ENCODE assay signal across 26 cellular contexts in genomic region chrX:50768801-50769200, GRCh38. TPM values are rescaled to one million over a fixed set of nuclear protein-coding genes. Genes with fewer than 3 reads are reported as not detected.
"Had no signal": no experiment of that assay in that cellular context is flagged by ENCODE, and none has a peak within 500 bp of the region (broad histone marks: within the 10 kb centered on the region; RNA-seq: fewer than 3 reads in every experiment).

No MANE protein-coding gene starts in this region.

- H3K4me3 ChIP-seq: cardiac muscle cell, esophagus squamous epithelium, gastrocnemius medialis, neural progenitor cell, sigmoid colon, smooth muscle cell, thoracic aorta, upper lobe of left lung had no signal

- H3K36me3 ChIP-seq: cardiac muscle cell, esophagus squamous epithelium, gastrocnemius medialis, neural progenitor cell, sigmoid colon, thoracic aorta, upper lobe of left lung had no signal

- H3K27ac ChIP-seq: cardiac muscle cell, esophagus squamous epithelium, gastrocnemius medialis, neural progenitor cell, sigmoid colon, thoracic aorta had no signal

- H3K9ac ChIP-seq: neural progenitor cell had no signal

- H3K36me3 Mint-ChIP-seq: activated naive CD8-positive, alpha-beta T cell treated with anti-CD3 and anti-CD28 coated beads, Interleukin-2, amount 10 ng/mL, durations not matched to agents 7 days and 5 days; naive thymus-derived CD8-positive, alpha-beta T cell; neural progenitor cell; stimulated activated memory B cell treated with anti-CD40 and anti-IgM and Interleukin-4, amounts not matched to agents 10 μg/mL and 1 μg/mL and 100 μg/mL, for 72 hours had no signal

- H3K4me2 ChIP-seq: neural progenitor cell, smooth muscle cell had no signal

- H3K4me1 Mint-ChIP-seq: activated B cell treated with CpG ODN at 0.5 μM for 24 hours; activated CD4-positive, alpha-beta T cell treated with anti-CD3 and anti-CD28 coated beads for 36 hours; activated naive CD8-positive, alpha-beta T cell treated with anti-CD3 and anti-CD28 coated beads, Interleukin-2, amount 10 ng/mL, durations not matched to agents 7 days and 5 days; naive thymus-derived CD8-positive, alpha-beta T cell; neural progenitor cell; stimulated activated memory B cell treated with anti-CD40 and anti-IgM and Interleukin-4, amounts not matched to agents 10 μg/mL and 1 μg/mL and 100 μg/mL, for 72 hours had no signal

- H3K4me3 Mint-ChIP-seq: activated B cell treated with CpG ODN at 0.5 μM for 24 hours; activated CD4-positive, alpha-beta T cell treated with anti-CD3 and anti-CD28 coated beads for 36 hours; activated naive CD4-positive, alpha-beta T cell treated with anti-CD3 and anti-CD28 coated beads for 36 hours; activated naive CD8-positive, alpha-beta T cell treated with anti-CD3 and anti-CD28 coated beads, Interleukin-2, amount 10 ng/mL, durations not matched to agents 7 days and 5 days; activated T-cell treated with anti-CD3 and anti-CD28 coated beads, Interleukin-2, amount 50 U/mL, for 4 hours; dendritic cell treated with granulocyte-macrophage colony-stimulating factor and Interleukin-4, amounts not matched to agents 40 ng/mL and 50 ng/mL, for 4 days; effector memory CD8-positive, alpha-beta T cell; naive thymus-derived CD8-positive, alpha-beta T cell; neural progenitor cell; stimulated activated memory B cell treated with anti-CD40 and anti-IgM and Interleukin-4, amounts not matched to agents 10 μg/mL and 1 μg/mL and 100 μg/mL, for 72 hours had no signal

- H3K9me3 Mint-ChIP-seq: activated B cell treated with CpG ODN at 0.5 μM for 24 hours; activated naive CD4-positive, alpha-beta T cell treated with anti-CD3 and anti-CD28 coated beads for 36 hours; activated naive CD8-positive, alpha-beta T cell treated with anti-CD3 and anti-CD28 coated beads, Interleukin-2, amount 10 ng/mL, durations not matched to agents 7 days and 5 days; activated T-cell treated with anti-CD3 and anti-CD28 coated beads, Interleukin-2, amount 50 U/mL, for 4 hours; activated T-helper 2 cell treated with anti-CD3 and anti-CD28 coated beads, Interferon-gamma antibody, Interleukin-2, Interleukin-4, amounts not matched to agents 10 μg/mL and 5 μg/mL and 100 μg/mL, durations not matched to agents 14 hours and 24 hours and 36 hours; dendritic cell treated with granulocyte-macrophage colony-stimulating factor and Interleukin-4, amounts not matched to agents 40 ng/mL and 50 ng/mL, for 4 days; effector memory CD8-positive, alpha-beta T cell; naive thymus-derived CD8-positive, alpha-beta T cell; neural progenitor cell; stimulated activated memory B cell treated with anti-CD40 and anti-IgM and Interleukin-4, amounts not matched to agents 10 μg/mL and 1 μg/mL and 100 μg/mL, for 72 hours had no signal

- DNase-seq: activated B cell treated with CpG ODN at 0.5 μM for 24 hours; activated CD4-positive, alpha-beta T cell treated with anti-CD3 and anti-CD28 coated beads for 36 hours; activated CD4-positive, alpha-beta T cell treated with anti-CD3 and anti-CD28 coated beads, Interleukin-2, amount 50 U/mL, for 4 hours; activated CD8-positive, alpha-beta memory T cell treated with anti-CD3 and anti-CD28 coated beads for 24 hours; activated CD8-positive, alpha-beta memory T cell treated with anti-CD3 and anti-CD28 coated beads, Interleukin-2, amount 50 U/mL, for 4 hours; activated naive CD4-positive, alpha-beta T cell treated with anti-CD3 and anti-CD28 coated beads for 36 hours; activated naive CD8-positive, alpha-beta T cell treated with anti-CD3 and anti-CD28 coated beads, Interleukin-2, amount 10 ng/mL, durations not matched to agents 7 days and 5 days; activated T-cell treated with anti-CD3 and anti-CD28 coated beads, Interleukin-2, amount 50 U/mL, for 4 hours; amniotic stem cell; effector memory CD8-positive, alpha-beta T cell; esophagus squamous epithelium; gastrocnemius medialis; mesenchymal stem cell; naive thymus-derived CD8-positive, alpha-beta T cell; stimulated activated CD4-positive, alpha-beta T cell treated with anti-CD3 and anti-CD28 coated beads, Interleukin-15, amount 100 ng/mL, for 24 hours; T-helper 9 cell had no signal

- H3K27me3 Mint-ChIP-seq: activated B cell treated with CpG ODN at 0.5 μM for 24 hours; dendritic cell treated with granulocyte-macrophage colony-stimulating factor and Interleukin-4, amounts not matched to agents 40 ng/mL and 50 ng/mL, for 4 days had no signal

- H3K27ac Mint-ChIP-seq: activated B cell treated with CpG ODN at 0.5 μM for 24 hours; activated CD4-positive, alpha-beta T cell treated with anti-CD3 and anti-CD28 coated beads for 36 hours; activated naive CD4-positive, alpha-beta T cell treated with anti-CD3 and anti-CD28 coated beads for 36 hours; activated naive CD8-positive, alpha-beta T cell treated with anti-CD3 and anti-CD28 coated beads, Interleukin-2, amount 10 ng/mL, durations not matched to agents 7 days and 5 days; activated T-helper 2 cell treated with anti-CD3 and anti-CD28 coated beads, Interferon-gamma antibody, Interleukin-2, Interleukin-4, amounts not matched to agents 10 μg/mL and 5 μg/mL and 100 μg/mL, durations not matched to agents 14 hours and 24 hours and 36 hours; dendritic cell treated with granulocyte-macrophage colony-stimulating factor and Interleukin-4, amounts not matched to agents 40 ng/mL and 50 ng/mL, for 4 days; effector memory CD8-positive, alpha-beta T cell; naive thymus-derived CD8-positive, alpha-beta T cell; neural progenitor cell; stimulated activated memory B cell treated with anti-CD40 and anti-IgM and Interleukin-4, amounts not matched to agents 10 μg/mL and 1 μg/mL and 100 μg/mL, for 72 hours had no signal

- H3K27me3 ChIP-seq: cardiac muscle cell, esophagus squamous epithelium, neural progenitor cell, sigmoid colon, upper lobe of left lung had no signal

- ATAC-seq: activated CD4-positive, alpha-beta T cell treated with anti-CD3 and anti-CD28 coated beads for 36 hours; activated T-cell treated with anti-CD3 and anti-CD28 coated beads, Interleukin-2, amount 50 U/mL, for 4 hours; effector memory CD8-positive, alpha-beta T cell; gastrocnemius medialis; naive thymus-derived CD8-positive, alpha-beta T cell; stimulated activated memory B cell treated with anti-CD40 and anti-IgM and Interleukin-4, amounts not matched to agents 10 μg/mL and 1 μg/mL and 100 μg/mL, for 72 hours had no signal

- H3K9me3 ChIP-seq: esophagus squamous epithelium, gastrocnemius medialis, sigmoid colon, thoracic aorta, upper lobe of left lung had no signal

- H3K4me1 ChIP-seq: gastrocnemius medialis, neural progenitor cell had no signal

- H2AFZ ChIP-seq: neural progenitor cell had no signal

RNA-seq across cellular contexts. Expression of gene SHROOM4, which starts 45.2 kb away (rescaled TPM):
- total RNA-seq: activated B cell treated with CpG ODN at 0.5 μM for 24 hours; activated CD4-positive, alpha-beta T cell treated with anti-CD3 and anti-CD28 coated beads for 36 hours; activated naive CD4-positive, alpha-beta T cell treated with anti-CD3 and anti-CD28 coated beads for 36 hours; activated naive CD8-positive, alpha-beta T cell treated with anti-CD3 and anti-CD28 coated beads, Interleukin-2, amount 10 ng/mL, durations not matched to agents 7 days and 5 days; activated T-cell treated with anti-CD3 and anti-CD28 coated beads, Interleukin-2, amount 50 U/mL, for 4 hours; activated T-helper 2 cell treated with anti-CD3 and anti-CD28 coated beads, Interferon-gamma antibody, Interleukin-2, Interleukin-4, amounts not matched to agents 10 μg/mL and 5 μg/mL and 100 μg/mL, durations not matched to agents 14 hours and 24 hours and 36 hours; naive thymus-derived CD8-positive, alpha-beta T cell; T-helper 1 cell treated with Interleukin-12 subunit alpha and Interleukin-12 subunit beta and Interleukin-4 antibody, amounts not matched to agents 30 ng/mL and 1 ng/mL, for 36 hours had no signal
- polyA plus RNA-seq: naive thymus-derived CD8-positive, alpha-beta T cell had no signal
